Comparison of ENCODE assay signal across 26 cellular contexts in the genomic region with DNA sequence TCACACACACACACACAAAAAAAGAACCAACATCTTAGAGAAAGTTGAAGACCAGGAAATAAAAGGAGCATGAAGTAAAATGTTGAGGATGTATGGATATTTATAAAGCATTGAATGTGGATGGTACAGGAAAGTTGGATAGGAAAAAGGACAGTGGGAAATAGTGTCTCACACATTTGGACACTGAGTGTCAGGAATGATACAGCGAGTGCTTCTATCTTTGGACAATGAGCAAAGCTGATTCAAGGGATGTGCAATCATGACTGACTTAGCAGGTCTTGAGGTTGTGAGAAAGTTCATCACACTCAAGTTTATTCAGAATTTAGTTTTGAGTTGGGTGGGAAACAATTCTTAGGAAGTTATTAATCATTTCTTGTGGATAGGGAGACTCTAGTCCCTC.
"Had no signal": no experiment of that assay in that cellular context is flagged by ENCODE, and none has a peak within 500 bp of the region (broad histone marks: within the 10 kb centered on the region; RNA-seq: fewer than 3 reads in every experiment).

No MANE protein-coding gene starts in this region.

- H3K4me1 Mint-ChIP-seq: activated CD4-positive, alpha-beta T cell treated with anti-CD3 and anti-CD28 coated beads, Interleukin-2, amount 10 ng/mL, durations not matched to agents 7 days and 5 days had no signal

- ATAC-seq: activated CD4-positive, alpha-beta T cell treated with anti-CD3 and anti-CD28 coated beads for 36 hours; activated CD4-positive, CD25-positive, alpha-beta regulatory T cell treated with anti-CD3 and anti-CD28 coated beads, Interleukin-2, amount 50 U/mL, for 24 hours; activated CD8-positive, alpha-beta T cell treated with anti-CD3 and anti-CD28 coated beads, Interleukin-2, amount 10 ng/mL, durations not matched to agents 7 days and 5 days; PC-3 had no signal

- H3K9me3 Mint-ChIP-seq: activated CD4-positive, alpha-beta T cell treated with anti-CD3 and anti-CD28 coated beads, Interleukin-2, amount 10 ng/mL, durations not matched to agents 7 days and 5 days; activated naive CD4-positive, alpha-beta T cell treated with anti-CD3 and anti-CD28 coated beads, Interleukin-2, amount 10 ng/mL, durations not matched to agents 7 days and 5 days; central memory CD8-positive, alpha-beta T cell had no signal

- H3K4me3 Mint-ChIP-seq: activated CD4-positive, alpha-beta T cell treated with anti-CD3 and anti-CD28 coated beads for 36 hours; activated CD4-positive, alpha-beta T cell treated with anti-CD3 and anti-CD28 coated beads, Interleukin-2, amount 10 ng/mL, durations not matched to agents 7 days and 5 days; activated CD8-positive, alpha-beta T cell treated with anti-CD3 and anti-CD28 coated beads, Interleukin-2, amount 10 ng/mL, durations not matched to agents 7 days and 5 days; activated naive CD4-positive, alpha-beta T cell treated with anti-CD3 and anti-CD28 coated beads, Interleukin-2, amount 10 ng/mL, durations not matched to agents 7 days and 5 days; activated naive CD8-positive, alpha-beta T cell; central memory CD8-positive, alpha-beta T cell had no signal

- H3K27ac Mint-ChIP-seq: activated CD4-positive, alpha-beta T cell treated with anti-CD3 and anti-CD28 coated beads, Interleukin-2, amount 10 ng/mL, durations not matched to agents 7 days and 5 days; activated CD8-positive, alpha-beta T cell treated with anti-CD3 and anti-CD28 coated beads, Interleukin-2, amount 10 ng/mL, durations not matched to agents 7 days and 5 days; activated naive CD4-positive, alpha-beta T cell treated with anti-CD3 and anti-CD28 coated beads, Interleukin-2, amount 10 ng/mL, durations not matched to agents 7 days and 5 days; activated naive CD8-positive, alpha-beta T cell had no signal

- H3K27me3 Mint-ChIP-seq: activated CD4-positive, alpha-beta T cell treated with anti-CD3 and anti-CD28 coated beads for 36 hours; activated CD4-positive, alpha-beta T cell treated with anti-CD3 and anti-CD28 coated beads, Interleukin-2, amount 10 ng/mL, durations not matched to agents 7 days and 5 days; activated naive CD4-positive, alpha-beta T cell treated with anti-CD3 and anti-CD28 coated beads, Interleukin-2, amount 10 ng/mL, durations not matched to agents 7 days and 5 days; activated naive CD8-positive, alpha-beta T cell; central memory CD8-positive, alpha-beta T cell had no signal

- DNase-seq: activated CD4-positive, alpha-beta T cell treated with anti-CD3 and anti-CD28 coated beads for 36 hours; activated CD4-positive, alpha-beta T cell treated with anti-CD3 and anti-CD28 coated beads, Interleukin-2, amount 10 ng/mL, durations not matched to agents 7 days and 5 days; activated CD4-positive, alpha-beta T cell treated with anti-CD3 and anti-CD28 coated beads, Interleukin-2, amount 50 U/mL, for 48 hours; activated CD8-positive, alpha-beta T cell treated with anti-CD3 and anti-CD28 coated beads, Interleukin-2, amount 10 ng/mL, durations not matched to agents 7 days and 5 days; activated effector memory CD4-positive, alpha-beta T cell treated with Interleukin-2 at 50 U/mL for 16 hours; activated naive CD4-positive, alpha-beta T cell treated with anti-CD3 and anti-CD28 coated beads, Interleukin-2, amount 10 ng/mL, durations not matched to agents 7 days and 5 days; activated T-cell treated with anti-CD3 and anti-CD28 coated beads for 4 hours; activated T-cell treated with anti-CD3 and anti-CD28 coated beads, Interleukin-2, amount 50 U/mL, for 48 hours; amniotic stem cell; aorta; brain microvascular endothelial cell; MM.1S; NCI-H1092; NCI-H1436 treated with DMSO at 0.1 percent for 48 hours; NCI-H1694 treated with DMSO at 0.1 percent for 48 hours; NCI-H2029; NCI-H345; NCI-H524 treated with DMSO at 0.1 percent for 48 hours; PC-3; Peyer's patch; SHP77; SJCRH30; T1000 had no signal
